In genomic region chr5:26009742-26010141, GRCh38 we compare ENCODE assay signal across 10 cellular contexts.
DNase-seq lines count a peak whose midpoint lies in the region; ATAC-seq and TF ChIP-seq lines count a peak whose summit lies in the region.
"Had no signal": no experiment of that assay in that cellular context is flagged by ENCODE, and none has a peak within 500 bp of the region (broad histone marks: within the 10 kb centered on the region; RNA-seq: fewer than 3 reads in every experiment).

No MANE protein-coding gene starts in this region.

- CTCF ChIA-PET in HEK293 (lab: Yijun Ruan, JAX), result interaction anchor here (0.5 kb wide), 1 partner anchor 45 kb away, joined by 3 read pairs; no protein-coding TSS in a partner anchor
- CTCF ChIA-PET in PC-9 (lab: Charles Lee), result no interaction called here

- intact Hi-C loops in PC-9 (cut with micrococcal nuclease; ENCODE audit: unreplicated experiment), result loop anchor here (5.0 kb wide), 2 partner anchors 242 to 1377 kb away; no protein-coding TSS in a partner anchor
- intact Hi-C loops in heart left ventricle (cut with DNase I), result no loop called here

- H3K36me3 Mint-ChIP-seq in glutamatergic neuron (ENCODE audit: unreplicated experiment), result no peaks in the 10 kb centered on the region
- no peaks in the 10 kb centered on the region for H3K36me3 Mint-ChIP-seq in progenitor cell of endocrine pancreas (ENCODE audit: insufficient read depth)

- H3K4me2 ChIP-seq in PC-9, result no peak overlapping the region

- no peaks in the 10 kb centered on the region for H3K36me3 ChIP-seq in HEK293 (ENCODE audit: control insufficient read depth in 2 of 2, insufficient read depth in 1 of 2, low read length in 2 of 2)
- no peaks in the 10 kb centered on the region for H3K36me3 ChIP-seq in PC-9 (ENCODE audit: low read depth)
- no peaks in the 10 kb centered on the region for H3K36me3 ChIP-seq in heart left ventricle

- no peak overlapping the region for H3K27ac ChIP-seq in HEK293 (ENCODE audit: extremely low read depth, low read depth, low read length)
- no peak overlapping the region for H3K27ac ChIP-seq in PC-9
- H3K27ac ChIP-seq in heart left ventricle, result no peak overlapping the region
- H3K27ac ChIP-seq: SK-N-MC had no signal

- H3K27me3 ChIP-seq in PC-9 (ENCODE audit: insufficient read depth, low read depth) (no peaks in the 10 kb centered on the region), heart left ventricle (no peaks in the 10 kb centered on the region)

- no peak overlapping the region for H3K4me3 ChIP-seq in HEK293 (ENCODE audit: low read depth, low read length)
- H3K4me3 ChIP-seq in PC-9, result no peak overlapping the region
- H3K4me3 ChIP-seq in heart left ventricle, result no peak overlapping the region
- H3K4me3 ChIP-seq: SK-N-MC had no signal

- no peak for TF ChIP-seq POLR2A in heart left ventricle (IDR thresholded peaks at IDR 0.05)

- ATAC-seq in GM18519 (IDR thresholded peaks at IDR 0.05; ENCODE audit: low FRiP score, unreplicated experiment) (no peak), GM18511 (IDR thresholded peaks at IDR 0.05; ENCODE audit: unreplicated experiment) (no peak), heart left ventricle (no peak)
- ATAC-seq: right cardiac atrium had no signal

- H3F3A ChIP-seq in PC-9 (ENCODE audit: insufficient read depth, low read depth), result no peaks in the 10 kb centered on the region

- 12 to 32% (median 22%) methylated on average over 6 of the region's 6 CpGs for WGBS in heart left ventricle, 4 donors

- peak in 1 of 2 experiments; percentile 26 for DNase-seq in PC-9
- DNase-seq in glutamatergic neuron, result peak; percentile 41
- DNase-seq in progenitor cell of endocrine pancreas (ENCODE audit: low spot score, unreplicated experiment), result no peak
- DNase-seq in heart left ventricle, result no peak
- DNase-seq: activated CD4-positive, alpha-beta T cell treated with anti-CD3 and anti-CD28 coated beads, Interleukin-2, amount 10 ng/mL, durations not matched to agents 24 days and 14 days had no signal

- H3K9me3 ChIP-seq in HEK293 (ENCODE audit: control insufficient read depth, insufficient read depth, low read depth, low read length) (no peaks in the 10 kb centered on the region), PC-9 (ENCODE audit: insufficient read depth, low read depth) (no peaks in the 10 kb centered on the region), heart left ventricle (peaks cover 0 to 4% (median 0%) of the 10 kb centered on the region in 12 donors)

- H3K27me3 Mint-ChIP-seq in glutamatergic neuron (ENCODE audit: unreplicated experiment), result no peaks in the 10 kb centered on the region
- H3K27me3 Mint-ChIP-seq in progenitor cell of endocrine pancreas, result peaks cover 2% of the 10 kb centered on the region
- H3K27me3 Mint-ChIP-seq: activated CD4-positive, alpha-beta T cell treated with anti-CD3 and anti-CD28 coated beads, Interleukin-2, amount 10 ng/mL, durations not matched to agents 24 days and 14 days had no signal

- H3K4me1 ChIP-seq in HEK293 (ENCODE audit: control insufficient read depth, insufficient read depth, low read length), result no peaks in the 10 kb centered on the region
- H3K4me1 ChIP-seq in PC-9 (replicated peaks; ENCODE audit: insufficient read depth), result no peaks in the 10 kb centered on the region
- no peaks in the 10 kb centered on the region for H3K4me1 ChIP-seq in heart left ventricle

- no peaks in the 10 kb centered on the region for H4K20me1 ChIP-seq in PC-9 (ENCODE audit: insufficient read depth)

- H3K9me2 ChIP-seq in PC-9 (ENCODE audit: insufficient read depth), result 0 out of 2 replicates have a peak, but pooled peaks cover 4% of the 10 kb centered on the region

- H3K9me3 Mint-ChIP-seq in glutamatergic neuron (ENCODE audit: unreplicated experiment), result peaks cover 4% of the 10 kb centered on the region
- H3K9me3 Mint-ChIP-seq in progenitor cell of endocrine pancreas (ENCODE audit: low read depth), result no peaks in the 10 kb centered on the region
- H3K9me3 Mint-ChIP-seq: activated CD4-positive, alpha-beta T cell treated with anti-CD3 and anti-CD28 coated beads, Interleukin-2, amount 10 ng/mL, durations not matched to agents 24 days and 14 days had no signal

- H2AFZ ChIP-seq in PC-9, result no peak overlapping the region; the same call in 1 of the 2 replicates

- POLR2A ChIA-PET in HEK293 (lab: Yijun Ruan, JAX), result no interaction called here
- POLR2A ChIA-PET in PC-9 (lab: Charles Lee; ENCODE audit: unreplicated experiment), result no interaction called here

- no TSS peak for BruUV-seq in PC-9 (replicated peaks; lab: Mats Ljungman, UMichigan)

- H3K27ac Mint-ChIP-seq in glutamatergic neuron (ENCODE audit: unreplicated experiment), result no peak overlapping the region
- H3K27ac Mint-ChIP-seq in progenitor cell of endocrine pancreas, result no peak overlapping the region
- H3K27ac Mint-ChIP-seq: activated CD4-positive, alpha-beta T cell treated with anti-CD3 and anti-CD28 coated beads, Interleukin-2, amount 10 ng/mL, durations not matched to agents 24 days and 14 days had no signal

- no peaks in the 10 kb centered on the region for H3K79me2 ChIP-seq in PC-9 (ENCODE audit: low read depth)

- no peak for TF ChIP-seq CTCF in HEK293 (tag by site-specific recombination; IDR thresholded peaks at IDR 0.05)
- TF ChIP-seq CTCF in PC-9 (conservative IDR thresholded peaks at IDR 0.05), result peak; percentile 29; the same call in 1 of the 2 replicates
- TF ChIP-seq CTCF in glutamatergic neuron (IDR thresholded peaks at IDR 0.05; ENCODE audit: partially characterized antibody, unreplicated experiment), result no peak
- peak; percentile 59 for TF ChIP-seq CTCF in progenitor cell of endocrine pancreas (IDR thresholded peaks at IDR 0.05; ENCODE audit: unreplicated experiment)
- peak in 1 of 12 donors; percentile 5 for TF ChIP-seq CTCF in heart left ventricle (IDR thresholded peaks at IDR 0.05)

- H3K4me1 Mint-ChIP-seq in glutamatergic neuron (ENCODE audit: low read depth, unreplicated experiment) (peaks cover 8% of the 10 kb centered on the region), progenitor cell of endocrine pancreas (ENCODE audit: low read depth) (no peaks in the 10 kb centered on the region)
- H3K4me1 Mint-ChIP-seq: activated CD4-positive, alpha-beta T cell treated with anti-CD3 and anti-CD28 coated beads, Interleukin-2, amount 10 ng/mL, durations not matched to agents 24 days and 14 days had no signal

- H3K4me3 Mint-ChIP-seq in glutamatergic neuron (ENCODE audit: unreplicated experiment) (no peak overlapping the region), progenitor cell of endocrine pancreas (ENCODE audit: low read depth) (no peak overlapping the region)
- H3K4me3 Mint-ChIP-seq: activated CD4-positive, alpha-beta T cell treated with anti-CD3 and anti-CD28 coated beads, Interleukin-2, amount 10 ng/mL, durations not matched to agents 24 days and 14 days had no signal

TF ChIP-seq in HEK293, 187 proteins besides CTCF, POLR2A, EP300 and RAD21:
- TF ChIP-seq ZBTB49 (tag by site-specific recombination; IDR thresholded peaks at IDR 0.05; ENCODE audit: low read depth) (no peak), ZNF654 (tag by site-specific recombination; IDR thresholded peaks at IDR 0.05; ENCODE audit: low read depth) (peak; percentile 21)
TF ChIP-seq in HEK293: peak in this region for 1.

Comparison
In these comparisons a context has a peak if more than half of its experiments do, and no peak if none do; other contexts are left out.
1. CTCF ChIP-seq: peak in PC-9 (single experiment) and progenitor cell of endocrine pancreas (single experiment); none in HEK293 (single experiment) and glutamatergic neuron (single experiment).